ENCODE assay signal across 8 cellular contexts in genomic region chr6:85677243-85677956, GRCh38. TPM values are rescaled to one million over a fixed set of nuclear protein-coding genes. Genes with fewer than 3 reads are reported as not detected.
A peak's percentile ranks its signal among the peaks of the same experiment; 100 is the strongest.
DNase-seq lines count a peak whose midpoint lies in the region; ATAC-seq, FAIRE-seq and TF ChIP-seq lines count a peak whose summit lies in the region.

No MANE protein-coding gene starts in this region.

- in situ Hi-C loops in K562 (cut with MboI) = loop anchor here (5.0 kb wide), 1 partner anchor 35 kb away; the partner anchor contains the start of gene SYNCRIP

- H3K9ac ChIP-seq in K562 (ENCODE audit: insufficient read depth in 1 of 2, low read depth in 2 of 2, low read length in 2 of 2) = peak overlapping the region; percentile 29 to 94; a peak in 3 of 4 replicates

- TF ChIP-seq POLR2A in K562 (conservative IDR thresholded peaks at IDR 0.05) = no peak
- TF ChIP-seq POLR2A in tibial nerve (IDR thresholded peaks at IDR 0.05) = no peak

- H3K4me2 ChIP-seq in K562 (ENCODE audit: insufficient read depth, low read length) = peak overlapping the region; percentile 91

- H3K4me3 ChIP-seq in Jurkat, Clone E6-1 (ENCODE audit: low read length) = peak overlapping the region; percentile 96
- peak overlapping the region; percentile 63 for H3K4me3 ChIP-seq in K562
- peak overlapping the region; percentile 84 for H3K4me3 ChIP-seq in lower lobe of right lung
- peak overlapping the region; percentile 72 to 97 (median 84) for H3K4me3 ChIP-seq in tibial nerve

- under 1% methylated on average over 12 of the region's 12 CpGs for WGBS in K562 (ENCODE audit: insufficient coverage, low coverage, missing lambda C conversion rate)
- 0% methylated on average over 12 of the region's 12 CpGs for WGBS in tibial nerve, 2 donors

- CTCF ChIA-PET in K562 (lab: Yijun Ruan, JAX; ENCODE audit: low intra/inter-chr PET ratio) = interaction anchor here (0.7 to 1.7 kb wide), 2 partner anchors 44 to 322 kb away, joined by 3 to 5 read pairs; no protein-coding TSS in a partner anchor

- TF ChIP-seq CTCF in D721Med (IDR thresholded peaks at IDR 0.05; ENCODE audit: insufficient read depth, missing control alignments) = peak; percentile 21
- TF ChIP-seq CTCF in K562 (IDR thresholded peaks at IDR 0.05 in 2 of 3, conservative IDR thresholded peaks at IDR 0.05 in 1 of 3; ENCODE audit: insufficient read depth in 2 of 3, low read depth in 1 of 3, low read length in 3 of 3) = peak in 2 of 3 experiments; percentile 6 to 41; a peak in 3 of 6 replicates
- peak; percentile 20 for TF ChIP-seq CTCF in lower lobe of right lung (IDR thresholded peaks at IDR 0.05)
- peak in 2 of 5 experiments; percentile 13 to 24 for TF ChIP-seq CTCF in tibial nerve (IDR thresholded peaks at IDR 0.05)

- H3K27me3 ChIP-seq in K562 (ENCODE audit: control insufficient read depth in 2 of 2, insufficient read depth in 2 of 2, low read length in 2 of 2) = no peaks in the 10 kb centered on the region
- H3K27me3 ChIP-seq in lower lobe of right lung (ENCODE audit: low read depth) = no peaks in the 10 kb centered on the region
- no peaks in the 10 kb centered on the region for H3K27me3 ChIP-seq in tibial nerve

- H3K9me3 ChIP-seq in K562 (replicated peaks; ENCODE audit: control insufficient read depth, insufficient read depth, low read depth, low read length) = no peaks in the 10 kb centered on the region
- H3K9me3 ChIP-seq in lower lobe of right lung = no peaks in the 10 kb centered on the region
- H3K9me3 ChIP-seq in tibial nerve = no peaks in the 10 kb centered on the region

- BruUV-seq in K562 (replicated peaks; lab: Mats Ljungman, UMichigan) = no TSS peak

- H3K36me3 ChIP-seq in K562 (ENCODE audit: control insufficient read depth, insufficient read depth, low read length) (peaks cover 46% of the 10 kb centered on the region), lower lobe of right lung (peaks cover 7% of the 10 kb centered on the region), tibial nerve (no peaks in the 10 kb centered on the region)

- no peak overlapping the region for H2AFZ ChIP-seq in K562 (ENCODE audit: low read depth, low read length)

- ATAC-seq in K562 (no peak), lower lobe of right lung (no peak)

- H3K4me1 ChIP-seq in K562 (replicated peaks in 1 of 2; ENCODE audit: control insufficient read depth in 2 of 2, insufficient read depth in 2 of 2, low read length in 2 of 2) (peaks cover 5 to 14% of the 10 kb centered on the region in 2 experiments; a peak in 3 of 5 replicates), lower lobe of right lung (peaks cover 38% of the 10 kb centered on the region), tibial nerve (peaks cover 0 to 53% (median 23%) of the 10 kb centered on the region in 4 donors)

- peak; percentile 14 to 26; a peak in 3 of 4 replicates for TF ChIP-seq RAD21 in K562 (CRISPR knock-in tag; conservative IDR thresholded peaks at IDR 0.05 in 1 of 2, IDR thresholded peaks at IDR 0.05 in 1 of 2)

- H4K20me1 ChIP-seq in K562 (replicated peaks; ENCODE audit: control insufficient read depth, insufficient read depth, low read length) = peaks cover 39% of the 10 kb centered on the region

- POLR2A ChIA-PET in K562 (lab: Yijun Ruan, JAX) = interaction anchor here (0.7 to 8.4 kb wide), 24 partner anchors 7 to 1723 kb away, joined by 3 to 188 read pairs (median 8); partner anchors contain the start of genes SNX14 and SYNCRIP

- peaks cover 75% of the 10 kb centered on the region for H3K79me2 ChIP-seq in K562 (ENCODE audit: control insufficient read depth, insufficient read depth, low read length)

- H3K9me1 ChIP-seq in K562 (ENCODE audit: control insufficient read depth, insufficient read depth, low read length) = no peaks in the 10 kb centered on the region

- FAIRE-seq in D721Med (lab: Jason Lieb, UNC) = no peak
- no peak for FAIRE-seq in K562 (lab: Jason Lieb, UNC)

- intact Hi-C loops in K562 (cut with micrococcal nuclease) = loop anchor here (5.0 kb wide), 1 partner anchor 85 kb away; the partner anchor contains the start of gene SNX14
- intact Hi-C loops in lower lobe of right lung (cut with DNase I) = no loop called here

- peak overlapping the region; percentile 68 for H3K27ac ChIP-seq in K562 (ENCODE audit: extremely low read depth, low read depth, low read length)
- peak overlapping the region; percentile 92 for H3K27ac ChIP-seq in lower lobe of right lung
- H3K27ac ChIP-seq in tibial nerve = peak overlapping the region in 3 of 4 donors; percentile 89 to 95 (median 93)

- DNase-seq in D721Med (ENCODE audit: insufficient read length, low spot score) (no peak), K562 (ENCODE audit: extremely low read depth in 1 of 4, low spot score in 3 of 4) (peak in 1 of 4 experiments; percentile 18), lower lobe of right lung (no peak), tibial nerve (ENCODE audit: low spot score in 2 of 2) (no peak), SW480 (ENCODE audit: low spot score) (no peak), NCI-H2081 (lab: John Stamatoyannopoulos, UW) (no peak)
- DNase-seq in Jurkat, Clone E6-1 (ENCODE audit: low read depth, low spot score) = no peak
- DNase-seq in stimulated activated CD4-positive, alpha-beta T cell treated with anti-CD3 and anti-CD28 coated beads, Interleukin-4, amount 100 ng/mL, for 1 hour = no peak

- TF ChIP-seq EP300 in K562 (IDR thresholded peaks at IDR 0.05; ENCODE audit: low read length) (no peak), tibial nerve (IDR thresholded peaks at IDR 0.05) (no peak)

TF ChIP-seq in K562, 482 proteins besides CTCF, POLR2A, EP300 and RAD21:
- TF ChIP-seq MLLT1 (IDR thresholded peaks at IDR 0.05) (0 out of 4 replicates have a peak, but pooled peaks of 1 of the 2 experiments have one; percentile 16), SMARCA4 (IDR thresholded peaks at IDR 0.05) (peak; percentile 22; the same call in 1 of the 2 replicates), NR3C1 (CRISPR knock-in tag; IDR thresholded peaks at IDR 0.05) (no peak), POLR2AphosphoS5 (IDR thresholded peaks at IDR 0.05; ENCODE audit: control insufficient read depth, insufficient read depth, low read depth, low read length) (peak; percentile 35; the same call in 1 of the 2 replicates), KDM1A (IDR thresholded peaks at IDR 0.05) (0 out of 4 replicates have a peak, but pooled peaks have one; percentile 25 to 29), CEBPG (CRISPR knock-in tag; IDR thresholded peaks at IDR 0.05) (no peak), CEBPG (tag; conservative IDR thresholded peaks at IDR 0.05 in 1 of 2, IDR thresholded peaks at IDR 0.05 in 1 of 2) (peak in 1 of 2 experiments; percentile 23; a peak in 1 of 4 replicates), ZNF263 (CRISPR knock-in tag; IDR thresholded peaks at IDR 0.05; ENCODE audit: borderline replicate concordance) (no peak), SMAD3 (CRISPR knock-in tag; conservative IDR thresholded peaks at IDR 0.05) (0 out of 2 replicates have a peak, but pooled peaks have one; percentile 9), ZNF780A (CRISPR knock-in tag; IDR thresholded peaks at IDR 0.05) (no peak), CXXC5 (CRISPR knock-in tag; IDR thresholded peaks at IDR 0.05) (0 out of 2 replicates have a peak, but pooled peaks have one; percentile 5)
- TF ChIP-seq, protein P1, sequence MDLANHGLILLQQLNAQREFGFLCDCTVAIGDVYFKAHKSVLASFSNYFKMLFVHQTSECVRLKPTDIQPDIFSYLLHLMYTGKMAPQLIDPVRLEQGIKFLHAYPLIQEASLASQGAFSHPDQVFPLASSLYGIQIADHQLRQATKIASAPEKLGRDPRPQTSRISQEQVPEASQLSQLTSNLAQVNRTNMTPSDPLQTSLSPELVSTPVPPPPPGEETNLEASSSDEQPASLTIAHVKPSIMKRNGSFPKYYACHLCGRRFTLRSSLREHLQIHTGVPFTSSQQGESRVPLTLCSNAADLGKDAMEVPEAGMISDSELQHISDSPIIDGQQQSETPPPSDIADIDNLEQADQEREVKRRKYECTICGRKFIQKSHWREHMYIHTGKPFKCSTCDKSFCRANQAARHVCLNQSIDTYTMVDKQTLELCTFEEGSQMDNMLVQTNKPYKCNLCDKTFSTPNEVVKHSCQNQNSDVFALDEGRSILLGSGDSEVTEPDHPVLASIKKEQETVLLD (IDR thresholded peaks at IDR 0.05) = no peak

RNA-seq across cellular contexts. Expression of gene SYNCRIP, which starts 34.7 kb away (rescaled TPM):
- 86.6 TPM for polyA plus RNA-seq in Jurkat, Clone E6-1 (2012; ENCODE audit: insufficient read depth, insufficient read length)
- 54.8 and 178 TPM in 2 replicates for total RNA-seq in K562 (2011; cell fraction: chromatin; rRNA removed; ENCODE audit: low replicate concordance)
- 19.3 and 24.5 TPM in 2 replicates for total RNA-seq in K562 (2011; cell fraction: nucleolus; rRNA removed)
- 46.9 and 86.5 TPM in 2 replicates for total RNA-seq in K562 (2011; cell fraction: nucleoplasm; rRNA removed)
- total RNA-seq in K562 (2014; rRNA removed) = 78.0 and 82.5 TPM in 2 replicates
- 171 and 210 TPM in 2 replicates for total RNA-seq in K562 (2014; rRNA removed; fragmentation: Illumina TruSeq; extraction: Trizol)
- total RNA-seq in K562 (2015; rRNA removed; fragmentation: Illumina TruSeq; extraction: Trizol) = 149 and 155 TPM in 2 replicates
- total RNA-seq in K562 (2021) = 120 and 144 TPM in 2 replicates
- 25.7 and 46.5 TPM in 2 replicates for polyA plus RNA-seq in K562 (2011; rRNA removed)
- 5.0 and 11.6 TPM in 2 replicates for polyA plus RNA-seq in K562 (2011; cell fraction: cytosol; rRNA removed)
- polyA plus RNA-seq in K562 (2011; cell fraction: nucleus; rRNA removed) = 14.5 and 19.5 TPM in 2 replicates
- 68.7 and 116 TPM in 2 replicates for polyA plus RNA-seq in K562 (2012)
- polyA plus RNA-seq in K562 (2014; fragmentation: Illumina TruSeq; extraction: Trizol) = 272 and 295 TPM in 2 replicates
- polyA plus RNA-seq in K562 (2014; fragmentation: Nextera tagmentation; extraction: Ambion mirVana) = 100 to 1,000 TPM; 124 to 140 TPM
- 71.4 and 81.9 TPM in 2 replicates for polyA plus RNA-seq in K562 (2014; rRNA removed)
- polyA minus RNA-seq in K562 (2011; rRNA and poly(A)+ RNA removed) = 103 and 112 TPM in 2 replicates
- 28.6 and 30.7 TPM in 2 replicates for polyA minus RNA-seq in K562 (2011; cell fraction: cytosol; rRNA and poly(A)+ RNA removed)
- polyA minus RNA-seq in K562 (2011; cell fraction: nucleus; rRNA and poly(A)+ RNA removed) = 33.7 and 55.8 TPM in 2 replicates
- 78.7 TPM for total RNA-seq in lower lobe of right lung
- 10 to 100 TPM; 51.5 to 64.7 (median 53.2) TPM for total RNA-seq in tibial nerve
